19 cellular contexts compared by ENCODE assay signal in the genomic region with DNA sequence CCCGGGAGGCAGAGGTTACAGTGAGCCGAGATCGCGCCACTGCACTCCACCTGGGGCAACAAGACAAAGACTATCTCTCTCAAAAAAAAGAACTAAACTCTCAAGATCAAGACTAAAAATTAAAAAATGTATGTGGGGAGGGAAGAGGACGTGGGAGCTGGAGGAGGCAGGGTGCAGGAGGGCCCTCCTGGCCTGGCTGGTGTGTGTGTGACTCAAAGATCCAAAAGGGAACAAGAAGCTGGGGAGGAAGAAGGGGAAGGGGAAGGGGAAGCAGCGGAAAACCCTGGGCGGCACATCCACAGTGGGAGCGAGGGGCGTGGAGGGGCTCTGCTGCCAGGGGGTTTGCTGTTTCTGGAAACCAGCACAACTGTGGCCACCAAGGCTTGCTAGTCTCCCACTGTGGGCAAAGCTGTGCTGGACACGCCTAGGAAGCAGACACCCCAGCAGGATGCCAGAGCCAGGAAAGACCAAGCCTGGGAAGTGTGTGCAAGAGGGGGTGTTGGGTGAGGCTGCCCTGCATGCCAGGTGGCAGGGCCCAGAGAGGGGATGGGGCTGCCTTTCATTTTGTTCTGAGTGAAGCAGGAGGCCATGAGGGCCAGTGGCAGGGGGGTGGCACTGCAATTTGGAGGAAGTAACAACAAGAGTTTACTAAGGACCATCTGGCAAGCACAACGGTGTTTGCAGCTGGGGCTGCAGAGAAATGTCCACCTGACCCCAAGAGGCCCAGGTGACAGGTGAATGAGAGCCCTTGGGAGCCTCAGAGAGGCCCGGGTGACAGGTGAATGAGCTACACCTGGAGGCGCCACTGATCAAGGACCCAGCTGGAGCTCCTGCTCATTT. TPM values are rescaled to one million over a fixed set of nuclear protein-coding genes. Genes with fewer than 3 reads are reported as not detected.
DNase-seq lines count a peak whose midpoint lies in the region; ATAC-seq and TF ChIP-seq lines count a peak whose summit lies in the region.
"Had no signal": no experiment of that assay in that cellular context is flagged by ENCODE, and none has a peak within 500 bp of the region (broad histone marks: within the 10 kb centered on the region; RNA-seq: fewer than 3 reads in every experiment).

No MANE protein-coding gene starts in this region.

- H3K27me3 Mint-ChIP-seq in activated CD4-positive, alpha-beta T cell treated with anti-CD3 and anti-CD28 coated beads, Interleukin-2, amount 10 ng/mL, durations not matched to agents 7 days and 5 days = no peaks in the 10 kb centered on the region
- no peaks in the 10 kb centered on the region for H3K27me3 Mint-ChIP-seq in chondrocyte (ENCODE audit: low read depth)
- H3K27me3 Mint-ChIP-seq in osteocyte (ENCODE audit: unreplicated experiment) = no peaks in the 10 kb centered on the region
- H3K27me3 Mint-ChIP-seq: activated CD4-positive, alpha-beta memory T cell treated with anti-CD3 and anti-CD28 coated beads for 36 hours; naive B cell had no signal

- no peaks in the 10 kb centered on the region for H3K9me3 Mint-ChIP-seq in activated CD4-positive, alpha-beta T cell treated with anti-CD3 and anti-CD28 coated beads, Interleukin-2, amount 10 ng/mL, durations not matched to agents 7 days and 5 days
- H3K9me3 Mint-ChIP-seq in chondrocyte (ENCODE audit: low read depth) (no peaks in the 10 kb centered on the region), osteocyte (ENCODE audit: unreplicated experiment) (no peaks in the 10 kb centered on the region)
- H3K9me3 Mint-ChIP-seq: activated CD4-positive, alpha-beta memory T cell treated with anti-CD3 and anti-CD28 coated beads for 36 hours; activated naive CD4-positive, alpha-beta T cell treated with anti-CD3 and anti-CD28 coated beads, Interleukin-2, amount 50 U/mL, for 72 hours; activated T-cell treated with anti-CD3 and anti-CD28 coated beads, Interleukin-2, amount 50 U/mL, for 4 hours; naive B cell had no signal

- CTCF ChIA-PET in activated CD4-positive, alpha-beta T cell treated with anti-CD3 and anti-CD28 coated beads, Interleukin-2, amount 10 ng/mL, durations not matched to agents 7 days and 5 days (lab: Charles Lee) = interaction anchor here (2.9 kb wide), 1 partner anchor 16 kb away, joined by 6 read pairs; no protein-coding TSS in a partner anchor

- H3K27me3 ChIP-seq in BE2C = no peaks in the 10 kb centered on the region
- H3K27me3 ChIP-seq: colonic mucosa, heart right ventricle had no signal

- H3K27ac Mint-ChIP-seq in activated CD4-positive, alpha-beta T cell treated with anti-CD3 and anti-CD28 coated beads, Interleukin-2, amount 10 ng/mL, durations not matched to agents 7 days and 5 days = peak overlapping the region; percentile 6
- H3K27ac Mint-ChIP-seq in chondrocyte (ENCODE audit: unreplicated experiment) = peak overlapping the region; percentile 74
- peak overlapping the region; percentile 44 for H3K27ac Mint-ChIP-seq in osteocyte (ENCODE audit: unreplicated experiment)
- H3K27ac Mint-ChIP-seq: activated CD4-positive, alpha-beta memory T cell treated with anti-CD3 and anti-CD28 coated beads for 36 hours had no signal

- peaks cover 90% of the 10 kb centered on the region for H3K36me3 ChIP-seq in BE2C

- no peaks in the 10 kb centered on the region for H3K9me3 ChIP-seq in BE2C
- H3K9me3 ChIP-seq: colonic mucosa, heart right ventricle had no signal

- no peak for ATAC-seq in activated CD4-positive, CD25-positive, alpha-beta regulatory T cell treated with anti-CD3 and anti-CD28 coated beads, Interleukin-2, amount 50 U/mL, for 24 hours
- ATAC-seq: activated naive CD4-positive, alpha-beta T cell treated with anti-CD3 and anti-CD28 coated beads, Interleukin-2, amount 50 U/mL, for 72 hours; activated T-cell treated with anti-CD3 and anti-CD28 coated beads, Interleukin-2, amount 50 U/mL, for 4 hours had no signal

- H3K36me3 Mint-ChIP-seq in activated CD4-positive, alpha-beta T cell treated with anti-CD3 and anti-CD28 coated beads, Interleukin-2, amount 10 ng/mL, durations not matched to agents 7 days and 5 days (ENCODE audit: low read depth) = peaks cover 52% of the 10 kb centered on the region
- H3K36me3 Mint-ChIP-seq in chondrocyte (ENCODE audit: low read depth) (peaks cover 64% of the 10 kb centered on the region), osteocyte (ENCODE audit: unreplicated experiment) (peaks cover 73% of the 10 kb centered on the region)

- no peak overlapping the region for H3K4me3 ChIP-seq in BE2C (ENCODE audit: low read depth, low read length)
- H3K4me3 ChIP-seq: colonic mucosa, heart right ventricle, lung had no signal

- no peak for TF ChIP-seq CTCF in chondrocyte (IDR thresholded peaks at IDR 0.05)
- TF ChIP-seq CTCF in osteocyte (IDR thresholded peaks at IDR 0.05) = no peak
- TF ChIP-seq CTCF in BE2C (IDR thresholded peaks at IDR 0.05; ENCODE audit: low read depth, low read length) = no peak

- no peak overlapping the region for H3K4me3 Mint-ChIP-seq in activated CD4-positive, alpha-beta T cell treated with anti-CD3 and anti-CD28 coated beads, Interleukin-2, amount 10 ng/mL, durations not matched to agents 7 days and 5 days
- H3K4me3 Mint-ChIP-seq in chondrocyte (ENCODE audit: unreplicated experiment) (no peak overlapping the region), osteocyte (ENCODE audit: unreplicated experiment) (no peak overlapping the region)
- H3K4me3 Mint-ChIP-seq: activated CD4-positive, alpha-beta memory T cell treated with anti-CD3 and anti-CD28 coated beads for 36 hours; activated T-cell treated with anti-CD3 and anti-CD28 coated beads, Interleukin-2, amount 50 U/mL, for 4 hours had no signal

- no peaks in the 10 kb centered on the region for H3K4me1 ChIP-seq in BE2C
- H3K4me1 ChIP-seq: colonic mucosa had no signal

- POLR2A ChIA-PET in activated CD4-positive, alpha-beta T cell treated with anti-CD3 and anti-CD28 coated beads, Interleukin-2, amount 10 ng/mL, durations not matched to agents 7 days and 5 days (lab: Charles Lee) = no interaction called here

- H3K4me1 Mint-ChIP-seq in activated CD4-positive, alpha-beta T cell treated with anti-CD3 and anti-CD28 coated beads, Interleukin-2, amount 10 ng/mL, durations not matched to agents 7 days and 5 days = no peaks in the 10 kb centered on the region
- H3K4me1 Mint-ChIP-seq in chondrocyte (ENCODE audit: low read depth) (no peaks in the 10 kb centered on the region), osteocyte (ENCODE audit: unreplicated experiment) (peaks cover 2% of the 10 kb centered on the region)

- DNase-seq in activated CD4-positive, alpha-beta T cell treated with anti-CD3 and anti-CD28 coated beads, Interleukin-2, amount 10 ng/mL, durations not matched to agents 7 days and 5 days = no peak
- DNase-seq in activated CD4-positive, alpha-beta T cell treated with anti-CD3 and anti-CD28 coated beads, Interleukin-2, amount 50 U/mL, for 48 hours = no peak
- DNase-seq in DMS79 treated with DMSO at 0.1 percent for 48 hours (lab: John Stamatoyannopoulos, UW) = peak; percentile 48
- DNase-seq in chondrocyte (ENCODE audit: low spot score) = peak; percentile 53
- DNase-seq in osteocyte (ENCODE audit: extremely low spot score, unreplicated experiment) = no peak
- DNase-seq in NCI-H2171 (lab: John Stamatoyannopoulos, UW) = no peak
- DNase-seq in BE2C = no peak
- DNase-seq: activated CD4-positive, alpha-beta memory T cell treated with anti-CD3 and anti-CD28 coated beads for 36 hours; activated T-cell treated with anti-CD3 and anti-CD28 coated beads, Interleukin-2, amount 50 U/mL, for 4 hours; C1 segment of cervical spinal cord; colonic mucosa; naive B cell; NCI-H2029 treated with DMSO at 0.1 percent for 48 hours; SHP77; stimulated activated CD4-positive, alpha-beta T cell treated with anti-CD3 and anti-CD28 coated beads, Interleukin-2, amount 100 ng/mL, for 24 hours had no signal

RNA-seq across cellular contexts. Expression of gene ANO7, which starts 44.5 kb away (rescaled TPM):
- under 1 TPM; 0.12 TPM for total RNA-seq in activated CD4-positive, alpha-beta T cell treated with anti-CD3 and anti-CD28 coated beads, Interleukin-2, amount 10 ng/mL, durations not matched to agents 7 days and 5 days
- total RNA-seq in chondrocyte (0.48 to 2.2 TPM (median 1.5 TPM) in 3 replicates), osteocyte (1.3 TPM in 2 replicates)
- polyA plus RNA-seq in BE2C (2012; ENCODE audit: insufficient read depth, insufficient read length, low read depth) = 2.3 TPM

Comparison
In these comparisons a context has a peak if more than half of its experiments do, and no peak if none do; other contexts are left out.
1. DNase-seq: peak in DMS79 treated with DMSO at 0.1 percent for 48 hours (single experiment) and chondrocyte (single experiment); none in activated CD4-positive, alpha-beta T cell treated with anti-CD3 and anti-CD28 coated beads, Interleukin-2, amount 10 ng/mL, durations not matched to agents 7 days and 5 days (single experiment), activated CD4-positive, alpha-beta T cell treated with anti-CD3 and anti-CD28 coated beads, Interleukin-2, amount 50 U/mL, for 48 hours (0 of 2), osteocyte (single experiment), NCI-H2171 (single experiment) and BE2C (single experiment).
2. H3K27ac Mint-ChIP-seq: peak in every context shown above with its lines; median percentile 74 in chondrocyte; 44 in osteocyte; 6 in activated CD4-positive, alpha-beta T cell treated with anti-CD3 and anti-CD28 coated beads, Interleukin-2, amount 10 ng/mL, durations not matched to agents 7 days and 5 days.